8 cellular contexts compared by ENCODE assay signal in genomic region chr19:15555759-15556633, GRCh38. TPM values are rescaled to one million over a fixed set of nuclear protein-coding genes. Genes with fewer than 3 reads are reported as not detected.
DNase-seq lines count a peak whose midpoint lies in the region; ATAC-seq and TF ChIP-seq lines count a peak whose summit lies in the region.

No MANE protein-coding gene starts in this region.

- H3K4me3 Mint-ChIP-seq in activated CD8-positive, alpha-beta T cell treated with anti-CD3 and anti-CD28 coated beads, Interleukin-2, amount 10 ng/mL, durations not matched to agents 7 days and 5 days = peak overlapping the region; percentile 86

- ATAC-seq in GM19395 (IDR thresholded peaks at IDR 0.05; ENCODE audit: unreplicated experiment) = peak; percentile 67
- ATAC-seq in activated CD8-positive, alpha-beta T cell treated with anti-CD3 and anti-CD28 coated beads, Interleukin-2, amount 10 ng/mL, durations not matched to agents 7 days and 5 days = peak; percentile 86

- H3K4me1 ChIP-seq in effector memory CD4-positive, alpha-beta T cell (ENCODE audit: control insufficient read depth, insufficient read depth, low read length, poor library complexity, severe bottlenecking) = peaks cover 10% of the 10 kb centered on the region

- DNase-seq in BJ (ENCODE audit: low read depth) = peak; percentile 14
- DNase-seq in HT-29 (ENCODE audit: low spot score) = peak; percentile 76
- peak; percentile 78 for DNase-seq in NK-92 treated with Interleukin-12 subunit alpha and Interleukin-12 subunit beta, amount 100 ng/mL, for 24 hours (lab: John Stamatoyannopoulos, UW)
- DNase-seq in activated CD8-positive, alpha-beta T cell treated with anti-CD3 and anti-CD28 coated beads, Interleukin-2, amount 10 ng/mL, durations not matched to agents 7 days and 5 days = peak; percentile 98
- peak; percentile 88 to 92 (median 92) for DNase-seq in effector memory CD4-positive, alpha-beta T cell
- DNase-seq in medulla oblongata (ENCODE audit: extremely low spot score) = peak; percentile 93
- peak; percentile 96 to 98 (median 96) for DNase-seq in stimulated activated CD4-positive, alpha-beta T cell treated with anti-CD3 and anti-CD28 coated beads, TNF-alpha, amount 100 ng/mL, for 48 hours (ENCODE audit: low read depth in 3 of 3)

- no peaks in the 10 kb centered on the region for H3K36me3 Mint-ChIP-seq in activated CD8-positive, alpha-beta T cell treated with anti-CD3 and anti-CD28 coated beads, Interleukin-2, amount 10 ng/mL, durations not matched to agents 7 days and 5 days (ENCODE audit: low read depth)

- H3K27ac Mint-ChIP-seq in activated CD8-positive, alpha-beta T cell treated with anti-CD3 and anti-CD28 coated beads, Interleukin-2, amount 10 ng/mL, durations not matched to agents 7 days and 5 days = peak overlapping the region; percentile 82

- H3K27me3 Mint-ChIP-seq in activated CD8-positive, alpha-beta T cell treated with anti-CD3 and anti-CD28 coated beads, Interleukin-2, amount 10 ng/mL, durations not matched to agents 7 days and 5 days (ENCODE audit: low read depth) = peaks cover 9% of the 10 kb centered on the region

- no peaks in the 10 kb centered on the region for H3K36me3 ChIP-seq in BJ (ENCODE audit: control insufficient read depth, insufficient read depth, low read length)
- H3K36me3 ChIP-seq in effector memory CD4-positive, alpha-beta T cell (ENCODE audit: control insufficient read depth, insufficient read depth, low read length) = no peaks in the 10 kb centered on the region

- peaks cover 29% of the 10 kb centered on the region for H3K4me1 Mint-ChIP-seq in activated CD8-positive, alpha-beta T cell treated with anti-CD3 and anti-CD28 coated beads, Interleukin-2, amount 10 ng/mL, durations not matched to agents 7 days and 5 days (ENCODE audit: low read depth)

- no peaks in the 10 kb centered on the region for H3K9me3 ChIP-seq in effector memory CD4-positive, alpha-beta T cell (ENCODE audit: control insufficient read depth, low read length)

- H3K9me3 Mint-ChIP-seq in activated CD8-positive, alpha-beta T cell treated with anti-CD3 and anti-CD28 coated beads, Interleukin-2, amount 10 ng/mL, durations not matched to agents 7 days and 5 days (ENCODE audit: insufficient read depth) = no peaks in the 10 kb centered on the region

- H3K27ac ChIP-seq in effector memory CD4-positive, alpha-beta T cell (ENCODE audit: insufficient read depth, low read length, poor library complexity, severe bottlenecking) = peak overlapping the region; percentile 52

- H3K4me3 ChIP-seq in BJ (ENCODE audit: low read depth, low read length) = peak overlapping the region; percentile 5; the same call in 1 of the 2 replicates
- peak overlapping the region; percentile 36 for H3K4me3 ChIP-seq in effector memory CD4-positive, alpha-beta T cell (ENCODE audit: insufficient read depth, low read depth, low read length, poor library complexity, severe bottlenecking)

- CTCF ChIA-PET in BJ (lab: Yijun Ruan, JAX) = interaction anchor here (0.7 to 2.6 kb wide), 23 partner anchors 12 to 468 kb away, joined by 3 to 15 read pairs (median 5); partner anchors contain the start of gene AKAP8L
- CTCF ChIA-PET in activated CD8-positive, alpha-beta T cell treated with anti-CD3 and anti-CD28 coated beads, Interleukin-2, amount 10 ng/mL, durations not matched to agents 7 days and 5 days (lab: Charles Lee) = interaction anchor here (0.6 to 7.1 kb wide), 43 partner anchors 9 to 472 kb away, joined by 3 to 259 read pairs (median 4); partner anchors contain the start of genes AKAP8, AKAP8L, PGLYRP2 and RASAL3

- peaks cover 2% of the 10 kb centered on the region for H3K27me3 ChIP-seq in BJ (ENCODE audit: control insufficient read depth, insufficient read depth, low read length)
- no peaks in the 10 kb centered on the region for H3K27me3 ChIP-seq in effector memory CD4-positive, alpha-beta T cell (replicated peaks; ENCODE audit: control insufficient read depth, insufficient read depth, low read length, poor library complexity, severe bottlenecking)

- TF ChIP-seq CTCF in BJ (IDR thresholded peaks at IDR 0.05; ENCODE audit: insufficient read depth, low read depth, low read length) = peak; percentile 79

- POLR2A ChIA-PET in BJ (lab: Charles Lee) = no interaction called here
- POLR2A ChIA-PET in activated CD8-positive, alpha-beta T cell treated with anti-CD3 and anti-CD28 coated beads, Interleukin-2, amount 10 ng/mL, durations not matched to agents 7 days and 5 days (lab: Charles Lee) = interaction anchor here (1.0 to 2.9 kb wide), 6 partner anchors 41 to 177 kb away, joined by 4 to 16 read pairs (median 6); partner anchors contain the start of genes AKAP8, AKAP8L and RASAL3

RNA-seq across cellular contexts. Expression of gene CYP4F22, which starts 47.7 kb away (rescaled TPM):
- not detected in 2 replicates for polyA plus RNA-seq in BJ (2011; rRNA removed)
- not detected in 2 replicates for polyA minus RNA-seq in BJ (2011; rRNA and poly(A)+ RNA removed)
- not detected in 2 replicates for total RNA-seq in HT-29 (2014; rRNA removed; shearing (Covaris generic))
- 1 to 10 TPM; 5.8 to 6.2 TPM for total RNA-seq in activated CD8-positive, alpha-beta T cell treated with anti-CD3 and anti-CD28 coated beads, Interleukin-2, amount 10 ng/mL, durations not matched to agents 7 days and 5 days

RNA-seq across cellular contexts. Expression of gene CYP4F8, which starts 59.0 kb away (rescaled TPM):
- polyA plus RNA-seq in BJ (2011; rRNA removed) = not detected in 2 replicates
- not detected in 2 replicates for polyA minus RNA-seq in BJ (2011; rRNA and poly(A)+ RNA removed)
- total RNA-seq in HT-29 (2014; rRNA removed; shearing (Covaris generic)) = not detected in 2 replicates
- not detected for total RNA-seq in activated CD8-positive, alpha-beta T cell treated with anti-CD3 and anti-CD28 coated beads, Interleukin-2, amount 10 ng/mL, durations not matched to agents 7 days and 5 days

Comparison
In these comparisons a context has a peak if more than half of its experiments do, and no peak if none do; other contexts are left out.
1. Peak in every context shown above with its lines: DNase-seq, ATAC-seq, H3K4me3 ChIP-seq and H3K27ac ChIP-seq.
2. DNase-seq: peak in every context shown above with its lines; median percentile 98 in activated CD8-positive, alpha-beta T cell treated with anti-CD3 and anti-CD28 coated beads, Interleukin-2, amount 10 ng/mL, durations not matched to agents 7 days and 5 days; 96 in stimulated activated CD4-positive, alpha-beta T cell treated with anti-CD3 and anti-CD28 coated beads, TNF-alpha, amount 100 ng/mL, for 48 hours; 93 in medulla oblongata; 92 in effector memory CD4-positive, alpha-beta T cell; 78 in NK-92 treated with Interleukin-12 subunit alpha and Interleukin-12 subunit beta, amount 100 ng/mL, for 24 hours; 76 in HT-29; 14 in BJ.